ENCODE assay signal across 19 cellular contexts in genomic region chr20:22339946-22340345, GRCh38.
"Had no signal": no experiment of that assay in that cellular context is flagged by ENCODE, and none has a peak within 500 bp of the region (broad histone marks: within the 10 kb centered on the region; RNA-seq: fewer than 3 reads in every experiment).

No MANE protein-coding gene starts in this region.

- H3K4me1 ChIP-seq: colonic mucosa, prostate gland, vagina had no signal

- ATAC-seq: activated CD8-positive, alpha-beta T cell treated with anti-CD3 and anti-CD28 coated beads, Interleukin-2, amount 10 ng/mL, durations not matched to agents 7 days and 5 days; activated naive CD8-positive, alpha-beta T cell treated with anti-CD3 and anti-CD28 coated beads, Interleukin-2, amount 50 U/mL, for 24 hours; mucosa of descending colon had no signal

- H3K36me3 ChIP-seq: colonic mucosa, prostate gland, right atrium auricular region, transverse colon, vagina had no signal

- H3K27ac ChIP-seq: colonic mucosa, prostate gland, right atrium auricular region, skin epidermis, transverse colon, vagina had no signal

- H3K9me3 ChIP-seq: colonic mucosa, mucosa of descending colon, prostate gland, right atrium auricular region, transverse colon, vagina had no signal

- H3K4me3 ChIP-seq: colonic mucosa, mucosa of descending colon, prostate gland, right atrium auricular region, skin epidermis, transverse colon, vagina had no signal

- H3K27me3 ChIP-seq: colonic mucosa, right atrium auricular region, vagina had no signal

- DNase-seq: activated CD4-positive, alpha-beta T cell treated with anti-CD3 and anti-CD28 coated beads, Interleukin-2, amount 10 ng/mL, durations not matched to agents 24 days and 14 days; activated CD8-positive, alpha-beta T cell treated with anti-CD3 and anti-CD28 coated beads, Interleukin-2, amount 10 ng/mL, durations not matched to agents 7 days and 5 days; activated effector memory CD4-positive, alpha-beta T cell treated with Interleukin-2 at 50 U/mL for 16 hours; activated naive CD4-positive, alpha-beta T cell treated with anti-CD3 and anti-CD28 coated beads, Interleukin-2, amount 10 ng/mL, durations not matched to agents 7 days and 5 days; activated naive CD8-positive, alpha-beta T cell treated with anti-CD3 and anti-CD28 coated beads, Interleukin-2, amount 50 U/mL, for 24 hours; activated T-cell treated with anti-CD3 and anti-CD28 coated beads, Interleukin-2, amount 50 U/mL, for 24 hours; anterior cingulate cortex; colonic mucosa; endodermal cell; erythroblast; mesenchymal stem cell; mucosa of descending colon; naive B cell; stimulated activated CD4-positive, alpha-beta T cell treated with anti-CD3 and anti-CD28 coated beads, Interleukin-2, amount 100 ng/mL, for 48 hours; transverse colon had no signal
